In the genomic region with DNA sequence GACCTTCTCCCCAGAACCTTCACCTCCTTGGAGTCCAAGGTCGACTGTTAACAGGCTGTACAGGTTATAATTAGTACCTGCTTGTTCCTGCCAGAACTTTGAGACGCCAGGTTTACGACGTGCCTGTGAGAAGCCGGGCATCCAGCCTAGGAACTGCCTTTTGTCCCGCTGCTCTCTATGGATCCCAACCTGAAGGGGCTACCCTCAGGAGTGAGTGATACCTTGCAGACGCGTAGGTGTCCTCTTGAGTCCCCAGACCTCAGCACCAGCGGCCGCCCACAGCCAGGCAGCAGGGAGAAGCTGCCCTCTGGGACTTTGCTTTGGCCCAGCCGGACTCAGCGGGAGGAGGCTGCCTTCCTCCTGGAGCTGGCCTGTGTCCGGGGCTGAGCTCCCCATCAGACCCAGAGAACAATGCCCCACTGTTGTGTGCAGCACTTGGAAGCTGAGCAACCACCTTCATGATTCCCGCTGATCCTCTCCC, we compare ENCODE assay signal across 13 cellular contexts. TPM values are rescaled to one million over a fixed set of nuclear protein-coding genes. Genes with fewer than 3 reads are reported as not detected.
A peak's percentile ranks its signal among the peaks of the same experiment; 100 is the strongest.
DNase-seq lines count a peak whose midpoint lies in the region; ATAC-seq, FAIRE-seq and TF ChIP-seq lines count a peak whose summit lies in the region.
"Had no signal": no experiment of that assay in that cellular context is flagged by ENCODE, and none has a peak within 500 bp of the region (broad histone marks: within the 10 kb centered on the region; RNA-seq: fewer than 3 reads in every experiment).

No MANE protein-coding gene starts in this region.

- no peak overlapping the region for H2BK20ac ChIP-seq in H1 (ENCODE audit: low read length)

- no peaks in the 10 kb centered on the region for H3K27me3 Mint-ChIP-seq in activated CD4-positive, alpha-beta T cell treated with anti-CD3 and anti-CD28 coated beads, Interleukin-2, amount 10 ng/mL, durations not matched to agents 7 days and 5 days

- no peak overlapping the region for H2BK15ac ChIP-seq in H1 (ENCODE audit: low read length)

- H3K14ac ChIP-seq in H1 (ENCODE audit: insufficient read length): no peak overlapping the region

- TF ChIP-seq EP300 in H1 (IDR thresholded peaks at IDR 0.05; ENCODE audit: borderline replicate concordance in 1 of 2, low read depth in 2 of 2, low read length in 2 of 2) (no peak), transverse colon (IDR thresholded peaks at IDR 0.05; ENCODE audit: low read depth) (no peak)

- no peaks in the 10 kb centered on the region for H3K79me1 ChIP-seq in H1 (ENCODE audit: low read depth, low read length)

- TF ChIP-seq CTCF in H1 (IDR thresholded peaks at IDR 0.05; ENCODE audit: control extremely low read depth in 1 of 3, insufficient read depth in 1 of 3, low read depth in 1 of 3, low read length in 3 of 3) (no peak), mucosa of descending colon (IDR thresholded peaks at IDR 0.05) (no peak), transverse colon (IDR thresholded peaks at IDR 0.05) (no peak)

- H3K56ac ChIP-seq in H1 (replicated peaks; ENCODE audit: insufficient read length, low read depth, low read length): no peak overlapping the region

- H3K4me3 Mint-ChIP-seq in activated CD4-positive, alpha-beta T cell treated with anti-CD3 and anti-CD28 coated beads, Interleukin-2, amount 10 ng/mL, durations not matched to agents 7 days and 5 days: no peak overlapping the region
- H3K4me3 Mint-ChIP-seq: nephron progenitor cell had no signal

- intact Hi-C loops in mucosa of descending colon (cut with DNase I, micrococcal nuclease) (no loop called here), transverse colon (cut with DNase I; ENCODE audit: low total_unique reads) (no loop called here)

- ATAC-seq in mucosa of descending colon (peak; percentile 44), HG03039 (IDR thresholded peaks at IDR 0.05; ENCODE audit: unreplicated experiment) (no peak), HG03469 (IDR thresholded peaks at IDR 0.05; ENCODE audit: unreplicated experiment) (no peak), GM18520 (IDR thresholded peaks at IDR 0.05; ENCODE audit: unreplicated experiment) (no peak)

- no peak overlapping the region for H2AK5ac ChIP-seq in H1 (ENCODE audit: low read depth, low read length)

- no peak overlapping the region for H2BK12ac ChIP-seq in H1 (ENCODE audit: low read depth, low read length)

- in situ Hi-C loops in transverse colon (cut with MboI; ENCODE audit: low pct_ligation_motif_present in 1 of 4, low pct_unique_long_range_greater_than_20kb in 1 of 4, low sequenced_read_pairs in 3 of 4): no loop called here

- H3K4ac ChIP-seq in H1 (replicated peaks; ENCODE audit: insufficient read length, low read depth, low read length): no peak overlapping the region

- no peaks in the 10 kb centered on the region for H3K79me2 ChIP-seq in H1 (ENCODE audit: control insufficient read depth in 1 of 2, insufficient read depth in 2 of 2, low read length in 2 of 2)

- H3K36me3 ChIP-seq in H1 (ENCODE audit: control insufficient read depth in 2 of 4, insufficient read depth in 4 of 4, low read length in 3 of 4) (no peaks in the 10 kb centered on the region), mucosa of descending colon (ENCODE audit: low read depth) (no peaks in the 10 kb centered on the region), transverse colon (no peaks in the 10 kb centered on the region)

- peaks cover 40% of the 10 kb centered on the region for H3K36me3 Mint-ChIP-seq in activated CD4-positive, alpha-beta T cell treated with anti-CD3 and anti-CD28 coated beads, Interleukin-2, amount 10 ng/mL, durations not matched to agents 7 days and 5 days (ENCODE audit: low read depth)

- peaks cover 78% of the 10 kb centered on the region for H3K4me1 Mint-ChIP-seq in activated CD4-positive, alpha-beta T cell treated with anti-CD3 and anti-CD28 coated beads, Interleukin-2, amount 10 ng/mL, durations not matched to agents 7 days and 5 days

- no peak for FAIRE-seq in H1 (lab: Jason Lieb, UNC)
- FAIRE-seq: A549 had no signal

- 0 out of 7 replicates have a peak, but pooled peaks cover 0 to 3% (median 0%) of the 10 kb centered on the region in 4 experiments for H3K4me1 ChIP-seq in H1 (replicated peaks in 1 of 4; ENCODE audit: control insufficient read depth in 3 of 4, insufficient read depth in 4 of 4, low read length in 3 of 4)
- peaks cover 39% of the 10 kb centered on the region for H3K4me1 ChIP-seq in mucosa of descending colon (ENCODE audit: low read depth)
- H3K4me1 ChIP-seq in transverse colon: peaks cover 28 to 68% (median 44%) of the 10 kb centered on the region in 4 donors

- no peak for TF ChIP-seq RAD21 in H1 (IDR thresholded peaks at IDR 0.05 in 1 of 2, conservative IDR thresholded peaks at IDR 0.05 in 1 of 2; ENCODE audit: low read depth in 2 of 2, low read length in 2 of 2)

- DNase-seq in activated CD4-positive, alpha-beta T cell treated with anti-CD3 and anti-CD28 coated beads, Interleukin-2, amount 10 ng/mL, durations not matched to agents 7 days and 5 days: no peak
- DNase-seq in activated CD4-positive, alpha-beta T cell treated with anti-CD3 and anti-CD28 coated beads for 48 hours: no peak
- no peak for DNase-seq in H1 (ENCODE audit: low read depth in 1 of 2, low spot score in 2 of 2)
- DNase-seq in mucosa of descending colon: peak in 2 of 3 donors; percentile 51 to 58
- peak; percentile 52 for DNase-seq in transverse colon
- DNase-seq: activated T-cell treated with anti-CD3 and anti-CD28 coated beads for 4 hours, DND-41, NCI-H345, nephron progenitor cell had no signal

- WGBS in H1 (ENCODE audit: extremely low coverage in 1 of 2, insufficient coverage in 1 of 2, insufficient read length in 1 of 2, insufficient replicate concordance in 2 of 2, low coverage in 1 of 2, low lambda C conversion rate in 2 of 2, missing lambda C conversion rate in 1 of 2), 2 experiments: 85% methylated on average over 14 of the region's 14 CpGs; no CpG with 5 or more reads in 1 of the 2 experiments
- WGBS in transverse colon (ENCODE audit: low coverage in 1 of 2), 2 donors: 58% methylated on average over 12 of the region's 14 CpGs; no CpG with 5 or more reads in 1 of the 2 donors

- H2AFZ ChIP-seq in H1 (ENCODE audit: low read length): no peak overlapping the region

- H3K9ac ChIP-seq in H1 (replicated peaks in 1 of 4; ENCODE audit: extremely low read depth in 1 of 4, low read depth in 3 of 4, low read length in 3 of 4): no peak overlapping the region

- H4K8ac ChIP-seq in H1 (ENCODE audit: extremely low read depth, insufficient read depth, low read length): no peak overlapping the region

- 0 out of 2 replicates have a peak overlapping the region, but pooled peaks have one; percentile 35 for H2BK5ac ChIP-seq in H1 (ENCODE audit: low read depth, low read length)

- H3K23ac ChIP-seq in H1 (ENCODE audit: insufficient read length): no peak overlapping the region

- POLR2A ChIA-PET in activated CD4-positive, alpha-beta T cell treated with anti-CD3 and anti-CD28 coated beads, Interleukin-2, amount 10 ng/mL, durations not matched to agents 7 days and 5 days (lab: Charles Lee): no interaction called here
- POLR2A ChIA-PET in H1 (lab: Charles Lee; ENCODE audit: partially characterized antibody): no interaction called here

- H3K4me2 ChIP-seq in H1 (ENCODE audit: insufficient read depth in 1 of 2, low read depth in 2 of 2, low read length in 2 of 2): no peak overlapping the region
- H3K4me2 ChIP-seq: A549 had no signal

- no peak overlapping the region for H4K91ac ChIP-seq in H1 (replicated peaks; ENCODE audit: insufficient read length, low read length)

- H3K27ac ChIP-seq in H1 (ENCODE audit: low read depth, low read length) (no peak overlapping the region), transverse colon (peak overlapping the region; percentile 1 to 20 (median 6))
- H3K27ac ChIP-seq: A549 had no signal

- CTCF ChIA-PET in activated CD4-positive, alpha-beta T cell treated with anti-CD3 and anti-CD28 coated beads, Interleukin-2, amount 10 ng/mL, durations not matched to agents 7 days and 5 days (lab: Charles Lee): interaction anchor here (0.8 to 2.7 kb wide), 4 partner anchors 12 to 24 kb away, joined by 4 to 8 read pairs (median 6); no protein-coding TSS in a partner anchor
- CTCF ChIA-PET in H1 (lab: Charles Lee; ENCODE audit: partially characterized antibody): interaction anchor here (0.7 to 3.4 kb wide), 4 partner anchors 9 to 55 kb away, joined by 3 to 9 read pairs (median 5); no protein-coding TSS in a partner anchor

- H3K27me3 ChIP-seq in H1 (replicated peaks in 1 of 4; ENCODE audit: control insufficient read depth in 3 of 4, extremely low read depth in 1 of 4, insufficient read depth in 3 of 4, low read length in 3 of 4) (no peaks in the 10 kb centered on the region; a peak in 1 of 7 replicates), transverse colon (no peaks in the 10 kb centered on the region)

- H2BK120ac ChIP-seq in H1 (replicated peaks; ENCODE audit: low read depth, low read length): no peak overlapping the region

- no peaks in the 10 kb centered on the region for H3K23me2 ChIP-seq in H1 (ENCODE audit: low read depth, low read length)

- H3K9me3 ChIP-seq in H1 (ENCODE audit: insufficient read depth in 2 of 2, low read depth in 1 of 2, low read length in 1 of 2): no peaks in the 10 kb centered on the region
- H3K9me3 ChIP-seq in mucosa of descending colon: no peaks in the 10 kb centered on the region
- H3K9me3 ChIP-seq in transverse colon: no peaks in the 10 kb centered on the region
- H3K9me3 ChIP-seq: A549 had no signal

- no peak overlapping the region for H3K18ac ChIP-seq in H1 (ENCODE audit: extremely low read depth, low read length)

- H3K4me3 ChIP-seq in H1 (ENCODE audit: extremely low read depth in 1 of 4, insufficient read depth in 2 of 4, low read depth in 3 of 4, low read length in 4 of 4): no peak overlapping the region
- no peak overlapping the region for H3K4me3 ChIP-seq in mucosa of descending colon
- H3K4me3 ChIP-seq in transverse colon: no peak overlapping the region
- H3K4me3 ChIP-seq: A549 had no signal

- H4K20me1 ChIP-seq in H1 (replicated peaks in 1 of 2; ENCODE audit: control insufficient read depth in 1 of 2, insufficient read depth in 2 of 2, low read length in 2 of 2): no peaks in the 10 kb centered on the region

- peak overlapping the region; percentile 50 for H3K27ac Mint-ChIP-seq in activated CD4-positive, alpha-beta T cell treated with anti-CD3 and anti-CD28 coated beads, Interleukin-2, amount 10 ng/mL, durations not matched to agents 7 days and 5 days
- H3K27ac Mint-ChIP-seq: nephron progenitor cell had no signal

- TF ChIP-seq POLR2A in H1 (IDR thresholded peaks at IDR 0.05; ENCODE audit: control extremely low read depth in 1 of 2, low read depth in 2 of 2, low read length in 2 of 2) (no peak), transverse colon (IDR thresholded peaks at IDR 0.05) (no peak)

- H4K5ac ChIP-seq in H1 (ENCODE audit: insufficient read length, low read depth, low read length): no peak overlapping the region

- H3K9me3 Mint-ChIP-seq in activated CD4-positive, alpha-beta T cell treated with anti-CD3 and anti-CD28 coated beads, Interleukin-2, amount 10 ng/mL, durations not matched to agents 7 days and 5 days: no peaks in the 10 kb centered on the region
- H3K9me3 Mint-ChIP-seq: nephron progenitor cell had no signal

RNA-seq across cellular contexts. Expression of a gene that starts 16.2 kb away (rescaled TPM):
- 10 to 100 TPM; 81.0 to 95.8 TPM for total RNA-seq in activated CD4-positive, alpha-beta T cell treated with anti-CD3 and anti-CD28 coated beads, Interleukin-2, amount 10 ng/mL, durations not matched to agents 7 days and 5 days
- total RNA-seq in H1 (2021; fragmentation: NEBNext Ultra II Directional; extraction: Animal tissue kit (Norgen Biotek cat#: 25700)): 0.08 TPM in 1 of 2 replicates, not detected in the other
- polyA plus RNA-seq in H1 (2011; rRNA removed): under 0.01 and 0.02 TPM in 2 replicates
- polyA plus RNA-seq in H1 (2011; cell fraction: cytosol; rRNA removed): 0.01 TPM
- polyA plus RNA-seq in H1 (2011; cell fraction: nucleus; rRNA removed): 0.07 TPM
- polyA plus RNA-seq in H1 (2012, experiment 1 of 2): 0.03 to 0.08 TPM (median 0.07 TPM) in 3 of 4 replicates, not detected in the other
- not detected for polyA plus RNA-seq in H1 (2012, experiment 2 of 2)
- polyA plus RNA-seq in H1 (2013, experiment 1 of 2): 0.02 TPM
- polyA plus RNA-seq in H1 (2013, experiment 2 of 2): 0.06 TPM
- not detected in 2 replicates for polyA minus RNA-seq in H1 (2011; rRNA and poly(A)+ RNA removed)
- 0.22 TPM for polyA minus RNA-seq in H1 (2011; cell fraction: cytosol; rRNA and poly(A)+ RNA removed)
- 0.10 TPM for polyA minus RNA-seq in H1 (2011; cell fraction: nucleus; rRNA and poly(A)+ RNA removed)
- total RNA-seq in mucosa of descending colon: 10 to 100 TPM; 13.8 to 16.4 (median 13.9) TPM
- total RNA-seq in transverse colon: 10 to 100 TPM in 3 of 4 donors, 1 to 10 TPM in 1; 9.8 to 46.8 (median 13.9) TPM

RNA-seq across cellular contexts. Expression of a gene that starts 34.6 kb away (rescaled TPM):
- 10 to 100 TPM; 36.6 to 51.2 TPM for total RNA-seq in activated CD4-positive, alpha-beta T cell treated with anti-CD3 and anti-CD28 coated beads, Interleukin-2, amount 10 ng/mL, durations not matched to agents 7 days and 5 days
- 84.8 and 88.8 TPM in 2 replicates for total RNA-seq in H1 (2021; fragmentation: NEBNext Ultra II Directional; extraction: Animal tissue kit (Norgen Biotek cat#: 25700))
- polyA plus RNA-seq in H1 (2011; rRNA removed): 43.9 and 70.1 TPM in 2 replicates
- polyA plus RNA-seq in H1 (2011; cell fraction: cytosol; rRNA removed): 63.6 TPM
- 15.0 TPM for polyA plus RNA-seq in H1 (2011; cell fraction: nucleus; rRNA removed)
- 60.3 to 76.3 TPM (median 63.3 TPM) in 4 replicates for polyA plus RNA-seq in H1 (2012, experiment 1 of 2)
- polyA plus RNA-seq in H1 (2012, experiment 2 of 2): 93.9 TPM
- polyA plus RNA-seq in H1 (2013, experiment 1 of 2): 55.0 TPM
- 58.1 TPM for polyA plus RNA-seq in H1 (2013, experiment 2 of 2)
- polyA minus RNA-seq in H1 (2011; rRNA and poly(A)+ RNA removed): 16.3 and 16.7 TPM in 2 replicates
- polyA minus RNA-seq in H1 (2011; cell fraction: cytosol; rRNA and poly(A)+ RNA removed): 27.7 TPM
- 15.2 TPM for polyA minus RNA-seq in H1 (2011; cell fraction: nucleus; rRNA and poly(A)+ RNA removed)
- total RNA-seq in mucosa of descending colon: 10 to 100 TPM; 43.9 to 45.8 (median 45.4) TPM
- 100 to 1,000 TPM in 1 of 4 donors, 10 to 100 TPM in 3; 11.6 to 177 (median 38.2) TPM for total RNA-seq in transverse colon

Comparison
In these comparisons a context has a peak if more than half of its experiments do, and no peak if none do; other contexts are left out.
1. DNase-seq: peak in mucosa of descending colon (2 of 3) and transverse colon (single experiment); none in activated CD4-positive, alpha-beta T cell treated with anti-CD3 and anti-CD28 coated beads, Interleukin-2, amount 10 ng/mL, durations not matched to agents 7 days and 5 days (single experiment), activated CD4-positive, alpha-beta T cell treated with anti-CD3 and anti-CD28 coated beads for 48 hours (single experiment) and H1 (0 of 2).